Comparison of ENCODE assay signal across 8 cellular contexts in genomic region chr1:25338188-25338981, GRCh38. TPM values are rescaled to one million over a fixed set of nuclear protein-coding genes. Genes with fewer than 3 reads are reported as not detected.
DNase-seq lines count a peak whose midpoint lies in the region; ATAC-seq and TF ChIP-seq lines count a peak whose summit lies in the region.

TMEM50A (plus strand) TSS chr1:25338334; CDS start chr1:25340487, 2,153 bp downstream.

- H3K9ac ChIP-seq in SU-DHL-6 (ENCODE audit: low read length): peak within 1 kb of the TSS; percentile 89

- ATAC-seq in HG02571 (IDR thresholded peaks at IDR 0.05; ENCODE audit: unreplicated experiment): peak; percentile 70

- TF ChIP-seq CTCF in GM10266 (IDR thresholded peaks at IDR 0.05; ENCODE audit: control insufficient read depth, insufficient read depth, low read depth, missing control alignments): no peak
- no peak for TF ChIP-seq CTCF in SU-DHL-6 (IDR thresholded peaks at IDR 0.05; ENCODE audit: insufficient read depth, low read length, poor library complexity, severe bottlenecking)
- TF ChIP-seq CTCF in osteocyte (IDR thresholded peaks at IDR 0.05): no peak

- WGBS in thymus: under 1% methylated on average over 68 of the region's 75 CpGs

- peaks cover 12% of the 10 kb centered on the region for H3K36me3 Mint-ChIP-seq in activated naive CD8-positive, alpha-beta T cell treated with anti-CD3 and anti-CD28 coated beads for 36 hours
- H3K36me3 Mint-ChIP-seq in osteocyte (ENCODE audit: unreplicated experiment): peaks cover 7% of the 10 kb centered on the region

- peaks cover 51% of the 10 kb centered on the region for H3K79me2 ChIP-seq in SU-DHL-6 (ENCODE audit: insufficient read depth, low read length)

- H3K36me3 ChIP-seq in SU-DHL-6 (ENCODE audit: low read length): peaks cover 19% of the 10 kb centered on the region; the same call in 1 of the 2 replicates
- no peaks in the 10 kb centered on the region for H3K36me3 ChIP-seq in thymus (ENCODE audit: control insufficient read depth, insufficient read depth)

- H3K27ac ChIP-seq in SU-DHL-6 (ENCODE audit: low read depth, low read length) (peak within 1 kb of the TSS; percentile 85), thymus (ENCODE audit: low read depth) (peak within 1 kb of the TSS; percentile 97)

- H3K4me3 ChIP-seq in SU-DHL-6 (ENCODE audit: insufficient read depth, low read length, poor library complexity, severe bottlenecking) (peak within 1 kb of the TSS; percentile 97), thymus (ENCODE audit: low read length) (peak within 1 kb of the TSS; percentile 78)

- H3K27me3 Mint-ChIP-seq in activated naive CD8-positive, alpha-beta T cell treated with anti-CD3 and anti-CD28 coated beads for 36 hours: no peaks in the 10 kb centered on the region
- H3K27me3 Mint-ChIP-seq in osteocyte (ENCODE audit: unreplicated experiment): no peaks in the 10 kb centered on the region

- H3K4me3 Mint-ChIP-seq in activated naive CD8-positive, alpha-beta T cell treated with anti-CD3 and anti-CD28 coated beads for 36 hours: peak within 1 kb of the TSS; percentile 93
- peak within 1 kb of the TSS; percentile 89 for H3K4me3 Mint-ChIP-seq in osteocyte (ENCODE audit: unreplicated experiment)

- H3K9me2 ChIP-seq in SU-DHL-6 (replicated peaks; ENCODE audit: insufficient read depth, low read length): no peaks in the 10 kb centered on the region

- H3K9me3 Mint-ChIP-seq in activated naive CD8-positive, alpha-beta T cell treated with anti-CD3 and anti-CD28 coated beads for 36 hours: no peaks in the 10 kb centered on the region
- no peaks in the 10 kb centered on the region for H3K9me3 Mint-ChIP-seq in osteocyte (ENCODE audit: unreplicated experiment)

- peak within 1 kb of the TSS; percentile 94 for H3K27ac Mint-ChIP-seq in activated naive CD8-positive, alpha-beta T cell treated with anti-CD3 and anti-CD28 coated beads for 36 hours
- peak within 1 kb of the TSS; percentile 94 for H3K27ac Mint-ChIP-seq in osteocyte (ENCODE audit: unreplicated experiment)

- no peaks in the 10 kb centered on the region for H3K9me3 ChIP-seq in SU-DHL-6 (ENCODE audit: insufficient read depth, low read length)
- H3K9me3 ChIP-seq in thymus (ENCODE audit: control insufficient read depth): no peaks in the 10 kb centered on the region

- H3K4me1 Mint-ChIP-seq in activated naive CD8-positive, alpha-beta T cell treated with anti-CD3 and anti-CD28 coated beads for 36 hours: peaks cover 25% of the 10 kb centered on the region
- peaks cover 35% of the 10 kb centered on the region for H3K4me1 Mint-ChIP-seq in osteocyte (ENCODE audit: unreplicated experiment)

- peaks cover 3% of the 10 kb centered on the region for H3K4me1 ChIP-seq in thymus (ENCODE audit: control insufficient read depth, insufficient read depth, low read length)

- peak; percentile 87 for DNase-seq in GM10266 (ENCODE audit: extremely low spot score)
- peak; percentile 20 for DNase-seq in NCI-H1048 (lab: John Stamatoyannopoulos, UW)
- peak; percentile 92 for DNase-seq in activated naive CD8-positive, alpha-beta T cell treated with anti-CD3 and anti-CD28 coated beads for 36 hours
- peak; percentile 85 for DNase-seq in glomerular visceral epithelial cell (ENCODE audit: extremely low spot score)
- peak; percentile 98 for DNase-seq in osteocyte (ENCODE audit: extremely low spot score, unreplicated experiment)

- H4K20me1 ChIP-seq in SU-DHL-6 (ENCODE audit: low read depth, low read length): peaks cover 11% of the 10 kb centered on the region

- H3F3A ChIP-seq in SU-DHL-6 (ENCODE audit: insufficient read depth): peaks cover 9% of the 10 kb centered on the region; the same call in 1 of the 2 replicates

- H3K27me3 ChIP-seq in SU-DHL-6 (ENCODE audit: low read length): no peaks in the 10 kb centered on the region
- H3K27me3 ChIP-seq in thymus (ENCODE audit: control insufficient read depth, insufficient read depth): no peaks in the 10 kb centered on the region

- peak within 1 kb of the TSS; percentile 100 for H3K4me2 ChIP-seq in SU-DHL-6 (ENCODE audit: low read depth, low read length, poor library complexity, severe bottlenecking)

- peak within 1 kb of the TSS; percentile 70 for H2AFZ ChIP-seq in SU-DHL-6 (ENCODE audit: low read depth, low read length, severe bottlenecking)

RNA-seq across cellular contexts. Expression of gene TMEM50A, which starts in this region (rescaled TPM):
- 100 to 1,000 TPM in 1 of 2 experiments, 10 to 100 TPM in 1; 89.9 to 101 TPM for total RNA-seq in activated naive CD8-positive, alpha-beta T cell treated with anti-CD3 and anti-CD28 coated beads for 36 hours
- total RNA-seq in osteocyte: 142 and 147 TPM in 2 replicates
- polyA plus RNA-seq in thymus: 109 TPM

Comparison
In these comparisons a context has a peak if more than half of its experiments do, and no peak if none do; other contexts are left out.
1. Peak in every context shown above with its lines: DNase-seq, ATAC-seq, H3K4me3 ChIP-seq and H3K27ac ChIP-seq.
2. DNase-seq: peak in every context shown above with its lines; median percentile 98 in osteocyte; 92 in activated naive CD8-positive, alpha-beta T cell treated with anti-CD3 and anti-CD28 coated beads for 36 hours; 87 in GM10266; 85 in glomerular visceral epithelial cell; 20 in NCI-H1048.